Comparison of ENCODE assay signal across 10 cellular contexts in genomic region chr12:75976913-75977312, GRCh38. TPM values are rescaled to one million over a fixed set of nuclear protein-coding genes. Genes with fewer than 3 reads are reported as not detected.
DNase-seq lines count a peak whose midpoint lies in the region; TF ChIP-seq lines count a peak whose summit lies in the region.
"Had no signal": no experiment of that assay in that cellular context is flagged by ENCODE, and none has a peak within 500 bp of the region (broad histone marks: within the 10 kb centered on the region; RNA-seq: fewer than 3 reads in every experiment).

No MANE protein-coding gene starts in this region.

- peaks cover 13 to 84% (median 58%) of the 10 kb centered on the region in 10 experiments for H3K4me1 ChIP-seq in BLaER1 treated with 17β-estradiol and CSF1 and Interleukin-3, amounts not matched to agents 10 nM and 100 nM
- H3K4me1 ChIP-seq in HUES48 (ENCODE audit: control insufficient read depth, insufficient read depth, low read length): peaks cover 17% of the 10 kb centered on the region
- peaks cover 2 to 14% of the 10 kb centered on the region in 2 experiments for H3K4me1 ChIP-seq in trophoblast cell (ENCODE audit: control insufficient read depth in 1 of 2, insufficient read depth in 2 of 2, low read length in 2 of 2)

- peak overlapping the region; percentile 18 for H2AK5ac ChIP-seq in trophoblast cell (ENCODE audit: low read length)

- H3K9me3 ChIP-seq in BLaER1 treated with 17β-estradiol and CSF1 and Interleukin-3, amounts not matched to agents 10 nM and 100 nM (replicated peaks in 1 of 11): no peaks in the 10 kb centered on the region
- H3K9me3 ChIP-seq in HUES48 (ENCODE audit: control insufficient read depth, insufficient read depth, low read length): no peaks in the 10 kb centered on the region
- H3K9me3 ChIP-seq in trophoblast cell (ENCODE audit: insufficient read depth, low read depth, low read length): peaks cover 1% of the 10 kb centered on the region

- H3K79me1 ChIP-seq in trophoblast cell (ENCODE audit: low read length): peaks cover 10% of the 10 kb centered on the region

- H3K4me2 ChIP-seq in BLaER1 treated with 17β-estradiol and CSF1 and Interleukin-3, amounts not matched to agents 10 nM and 100 nM: peak overlapping the region in 7 of 11 experiments; percentile 60 to 82 (median 79); a peak in 13 of 22 replicates
- no peak overlapping the region for H3K4me2 ChIP-seq in trophoblast cell (ENCODE audit: low read length)

- H4K8ac ChIP-seq in trophoblast cell (ENCODE audit: low read depth, low read length): peak overlapping the region; percentile 14

- TF ChIP-seq CTCF in coronary artery (IDR thresholded peaks at IDR 0.05): no peak

- DNase-seq in coronary artery (ENCODE audit: low spot score): no peak
- DNase-seq in trophoblast cell: no peak
- no peak for DNase-seq in NCI-H2029 treated with DMSO at 0.1 percent for 48 hours (lab: John Stamatoyannopoulos, UW)
- no peak for DNase-seq in DMS153 treated with DMSO at 0.1 percent for 48 hours (lab: John Stamatoyannopoulos, UW; ENCODE audit: unreplicated experiment)
- no peak for DNase-seq in medulla oblongata (ENCODE audit: extremely low spot score)
- DNase-seq: foreskin keratinocyte, NCI-H2107 had no signal

- no peak overlapping the region for H3K4me3 ChIP-seq in BLaER1 treated with 17β-estradiol and CSF1 and Interleukin-3, amounts not matched to agents 10 nM and 100 nM
- H3K4me3 ChIP-seq in HUES48 (ENCODE audit: low read depth, low read length) (no peak overlapping the region), coronary artery (no peak overlapping the region), trophoblast cell (ENCODE audit: low read depth, low read length) (no peak overlapping the region)
- H3K4me3 ChIP-seq: GM12878 had no signal

- no peak overlapping the region for H2AFZ ChIP-seq in trophoblast cell (ENCODE audit: insufficient read depth, low read length, poor library complexity)

- H4K91ac ChIP-seq in trophoblast cell (ENCODE audit: low read depth, low read length): peak overlapping the region; percentile 67

- H2BK5ac ChIP-seq in trophoblast cell (ENCODE audit: low read depth, low read length, poor library complexity): peak overlapping the region; percentile 83

- H4K20me1 ChIP-seq in BLaER1 treated with 17β-estradiol and CSF1 and Interleukin-3, amounts not matched to agents 10 nM and 100 nM: no peaks in the 10 kb centered on the region

- peak overlapping the region in 9 of 11 experiments; percentile 44 to 82 (median 66); a peak in 15 of 22 replicates for H3K27ac ChIP-seq in BLaER1 treated with 17β-estradiol and CSF1 and Interleukin-3, amounts not matched to agents 10 nM and 100 nM
- H3K27ac ChIP-seq in HUES48 (ENCODE audit: low read depth, low read length): peak overlapping the region; percentile 88
- peak overlapping the region; percentile 78 to 86 for H3K27ac ChIP-seq in coronary artery
- peak overlapping the region; percentile 88 for H3K27ac ChIP-seq in trophoblast cell (ENCODE audit: low read depth, low read length)

- H3K27me3 ChIP-seq in BLaER1 treated with 17β-estradiol and CSF1 and Interleukin-3, amounts not matched to agents 10 nM and 100 nM: no peaks in the 10 kb centered on the region
- H3K27me3 ChIP-seq in HUES48 (ENCODE audit: control insufficient read depth, insufficient read depth, low read length) (no peaks in the 10 kb centered on the region), trophoblast cell (ENCODE audit: insufficient read depth, low read length) (no peaks in the 10 kb centered on the region)
- H3K27me3 ChIP-seq: foreskin keratinocyte had no signal

- peak overlapping the region; percentile 24 for H3K14ac ChIP-seq in trophoblast cell (ENCODE audit: low read length)

- peak overlapping the region in 4 of 11 experiments; percentile 49 to 57 (median 53); a peak in 3 of 22 replicates for H3K9ac ChIP-seq in BLaER1 treated with 17β-estradiol and CSF1 and Interleukin-3, amounts not matched to agents 10 nM and 100 nM
- H3K9ac ChIP-seq in HUES48 (ENCODE audit: low read depth, low read length): no peak overlapping the region
- no peak overlapping the region for H3K9ac ChIP-seq in trophoblast cell (ENCODE audit: low read length)

- no peak overlapping the region for H3K18ac ChIP-seq in trophoblast cell (ENCODE audit: low read length)

- H3K23ac ChIP-seq in trophoblast cell (ENCODE audit: low read length): no peak overlapping the region

- peak overlapping the region; percentile 70 for H2BK120ac ChIP-seq in trophoblast cell (ENCODE audit: insufficient read depth, low read length, poor library complexity)

- H4K12ac ChIP-seq in trophoblast cell (ENCODE audit: low read depth, low read length): no peak overlapping the region

- no peaks in the 10 kb centered on the region for H3K36me3 ChIP-seq in BLaER1 treated with 17β-estradiol and CSF1 and Interleukin-3, amounts not matched to agents 10 nM and 100 nM
- H3K36me3 ChIP-seq in HUES48 (ENCODE audit: control insufficient read depth, insufficient read depth, low read length) (no peaks in the 10 kb centered on the region), trophoblast cell (ENCODE audit: control insufficient read depth in 1 of 2, insufficient read depth in 2 of 2, low read length in 2 of 2) (no peaks in the 10 kb centered on the region)

- peak overlapping the region; percentile 61 for H2BK12ac ChIP-seq in trophoblast cell (ENCODE audit: low read length)

- WGBS in trophoblast cell (ENCODE audit: extremely low coverage, insufficient coverage, insufficient read length): no CpG with 5 or more reads among the region's 3 CpGs

- no peak overlapping the region for H3K4ac ChIP-seq in trophoblast cell (ENCODE audit: low read depth, low read length)

- no peaks in the 10 kb centered on the region for H3K79me2 ChIP-seq in trophoblast cell (ENCODE audit: control insufficient read depth, insufficient read depth, low read length, poor library complexity)

RNA-seq across cellular contexts. Expression of gene PHLDA1, which starts 54.7 kb away (rescaled TPM):
- 3.8 and 4.5 TPM in 2 replicates for polyA plus RNA-seq in trophoblast cell (2013)
